14 cellular contexts compared by ENCODE assay signal in genomic region chr1:115184260-115184950, GRCh38.
DNase-seq lines count a peak whose midpoint lies in the region; ATAC-seq and TF ChIP-seq lines count a peak whose summit lies in the region.
"Had no signal": no experiment of that assay in that cellular context is flagged by ENCODE, and none has a peak within 500 bp of the region (broad histone marks: within the 10 kb centered on the region; RNA-seq: fewer than 3 reads in every experiment).

No MANE protein-coding gene starts in this region.

- peak overlapping the region; percentile 89 for H2BK20ac ChIP-seq in IMR-90 (ENCODE audit: low read depth, low read length)

- TF ChIP-seq CTCF in BJ (IDR thresholded peaks at IDR 0.05; ENCODE audit: insufficient read depth, low read depth, low read length): peak; percentile 37
- no peak for TF ChIP-seq CTCF in IMR-90 (conservative IDR thresholded peaks at IDR 0.05; ENCODE audit: low read depth, low read length)
- no peak for TF ChIP-seq CTCF in ascending aorta (IDR thresholded peaks at IDR 0.05)
- no peak for TF ChIP-seq CTCF in osteoblast (IDR thresholded peaks at IDR 0.05; ENCODE audit: extremely low read depth, low read depth, low read length)
- no peak for TF ChIP-seq CTCF in glutamatergic neuron (IDR thresholded peaks at IDR 0.05; ENCODE audit: partially characterized antibody, unreplicated experiment)

- H4K91ac ChIP-seq in IMR-90 (ENCODE audit: insufficient read depth, low read depth, low read length): peak overlapping the region; percentile 76

- H3K36me3 ChIP-seq in BJ (ENCODE audit: control insufficient read depth, insufficient read depth, low read length): no peaks in the 10 kb centered on the region
- no peaks in the 10 kb centered on the region for H3K36me3 ChIP-seq in IMR-90 (ENCODE audit: control insufficient read depth, insufficient read depth, low read length)
- no peaks in the 10 kb centered on the region for H3K36me3 ChIP-seq in ascending aorta
- H3K36me3 ChIP-seq in osteoblast (ENCODE audit: insufficient read depth, low read length): no peaks in the 10 kb centered on the region
- H3K36me3 ChIP-seq: thyroid gland had no signal

- no peak overlapping the region; the same call in 1 of the 2 replicates for H3K23ac ChIP-seq in IMR-90 (ENCODE audit: low read depth, low read length)

- peak overlapping the region; percentile 90 for H2BK15ac ChIP-seq in IMR-90 (ENCODE audit: low read depth, low read length)

- H3K27ac ChIP-seq in IMR-90 (ENCODE audit: insufficient read depth, low read length) (peak overlapping the region; percentile 10; the same call in 1 of the 2 replicates), ascending aorta (peak overlapping the region; percentile 89 to 95), osteoblast (ENCODE audit: low read depth, low read length) (peak overlapping the region; percentile 69)
- H3K27ac ChIP-seq: thyroid gland had no signal

- H3K14ac ChIP-seq in IMR-90 (replicated peaks; ENCODE audit: low read depth, low read length): peak overlapping the region; percentile 70

- CTCF ChIA-PET in BJ (lab: Yijun Ruan, JAX) (interaction anchor here (0.6 to 3.2 kb wide), 4 partner anchors 45 to 298 kb away, joined by 3 to 16 read pairs (median 4); no protein-coding TSS in a partner anchor), IMR-90 (lab: Yijun Ruan, JAX) (interaction anchor here (1.0 to 1.4 kb wide), 3 partner anchors 11 to 49 kb away, joined by 3 to 4 read pairs (median 3); no protein-coding TSS in a partner anchor)

- dilution Hi-C loops in IMR-90 (cut with HindIII; ENCODE audit: low sequenced_read_pairs, unreplicated experiment): no loop called here

- TF ChIP-seq RAD21 in IMR-90 (IDR thresholded peaks at IDR 0.05; ENCODE audit: low read length): no peak

- no peak overlapping the region; the same call in 1 of the 2 replicates for H3K56ac ChIP-seq in IMR-90 (ENCODE audit: extremely low read depth, insufficient read depth, low read length)

- peaks cover 22% of the 10 kb centered on the region for H3K9me1 ChIP-seq in IMR-90 (ENCODE audit: insufficient read depth, low read length)

- peak overlapping the region; percentile 47; the same call in 1 of the 2 replicates for H3K18ac ChIP-seq in IMR-90 (ENCODE audit: low read depth, low read length)

- H4K5ac ChIP-seq in IMR-90 (ENCODE audit: low read depth, low read length): peak overlapping the region; percentile 26; the same call in 1 of the 2 replicates

- intact Hi-C loops in IMR-90 (cut with micrococcal nuclease) (no loop called here), ascending aorta (cut with DNase I) (loop anchor here (1.0 to 10.0 kb wide), 5 partner anchors 20 to 243 kb away; no protein-coding TSS in a partner anchor)

- peak overlapping the region; percentile 52 for H3K9ac ChIP-seq in IMR-90 (ENCODE audit: low read depth, low read length)

- H4K8ac ChIP-seq in IMR-90 (ENCODE audit: low read depth in 2 of 2, low read length in 2 of 2): peak overlapping the region; percentile 81 to 85

- H2AFZ ChIP-seq in IMR-90 (replicated peaks; ENCODE audit: low read length, poor library complexity) (peak overlapping the region; percentile 75), osteoblast (ENCODE audit: low read length) (peak overlapping the region; percentile 63)

- H3K9me3 ChIP-seq in IMR-90 (ENCODE audit: control insufficient read depth, insufficient read depth, low read length) (no peaks in the 10 kb centered on the region), ascending aorta (no peaks in the 10 kb centered on the region), osteoblast (ENCODE audit: low read depth, low read length) (no peaks in the 10 kb centered on the region)
- H3K9me3 ChIP-seq: thyroid gland had no signal

- no peak overlapping the region for H2AK9ac ChIP-seq in IMR-90 (replicated peaks; ENCODE audit: low read depth, low read length, poor library complexity)

- peaks cover 18% of the 10 kb centered on the region for H3K4me1 ChIP-seq in IMR-90 (ENCODE audit: control insufficient read depth, insufficient read depth, low read length)
- peaks cover 16 to 34% of the 10 kb centered on the region in 2 donors for H3K4me1 ChIP-seq in ascending aorta
- H3K4me1 ChIP-seq in osteoblast (ENCODE audit: insufficient read depth, low read length): peaks cover 56% of the 10 kb centered on the region
- H3K4me1 ChIP-seq: thyroid gland had no signal

- H2AK5ac ChIP-seq in IMR-90 (ENCODE audit: low read depth, low read length): peak overlapping the region; percentile 32

- no peaks in the 10 kb centered on the region for H3K79me2 ChIP-seq in osteoblast (ENCODE audit: insufficient read depth, low read length)

- no peak for TF ChIP-seq POLR2A in IMR-90 (IDR thresholded peaks at IDR 0.05; ENCODE audit: low read depth, low read length)

- no peak overlapping the region for H3K4me3 Mint-ChIP-seq in glutamatergic neuron (ENCODE audit: unreplicated experiment)
- H3K4me3 Mint-ChIP-seq: activated naive CD4-positive, alpha-beta T cell treated with anti-CD3 and anti-CD28 coated beads, Interleukin-2, amount 10 ng/mL, durations not matched to agents 7 days and 5 days had no signal

- H3K9me3 Mint-ChIP-seq in glutamatergic neuron (ENCODE audit: unreplicated experiment): peaks cover 2% of the 10 kb centered on the region
- H3K9me3 Mint-ChIP-seq: activated naive CD4-positive, alpha-beta T cell treated with anti-CD3 and anti-CD28 coated beads, Interleukin-2, amount 10 ng/mL, durations not matched to agents 7 days and 5 days had no signal

- no peaks in the 10 kb centered on the region for H3K79me1 ChIP-seq in IMR-90 (ENCODE audit: low read depth in 1 of 2, low read length in 2 of 2)

- H3K4me3 ChIP-seq in BJ (ENCODE audit: low read depth, low read length) (no peak overlapping the region), IMR-90 (ENCODE audit: insufficient read depth, low read depth, low read length) (no peak overlapping the region), ascending aorta (peak overlapping the region; percentile 12 to 50), osteoblast (ENCODE audit: insufficient read depth, low read length) (peak overlapping the region; percentile 18)
- H3K4me3 ChIP-seq: thyroid gland had no signal

- H4K20me1 ChIP-seq in IMR-90 (ENCODE audit: insufficient read depth, low read length): no peaks in the 10 kb centered on the region
- H4K20me1 ChIP-seq in osteoblast (ENCODE audit: insufficient read depth, low read length): no peaks in the 10 kb centered on the region

- peaks cover 7% of the 10 kb centered on the region for H3K27me3 Mint-ChIP-seq in glutamatergic neuron (ENCODE audit: unreplicated experiment)

- in situ Hi-C loops in IMR-90 (cut with MboI; ENCODE audit: low sequenced_read_pairs): no loop called here

- H2BK5ac ChIP-seq in IMR-90 (ENCODE audit: low read depth, low read length, poor library complexity, severe bottlenecking): peak overlapping the region; percentile 21

- 67% methylated on average over 1 of the region's 5 CpGs; no CpG with 5 or more reads in 1 of the 2 experiments for WGBS in IMR-90 (ENCODE audit: extremely low coverage in 2 of 2, insufficient read length in 1 of 2), 2 experiments

- H3K27ac Mint-ChIP-seq in glutamatergic neuron (ENCODE audit: unreplicated experiment): no peak overlapping the region
- H3K27ac Mint-ChIP-seq: activated naive CD4-positive, alpha-beta T cell treated with anti-CD3 and anti-CD28 coated beads, Interleukin-2, amount 10 ng/mL, durations not matched to agents 7 days and 5 days had no signal

- no peaks in the 10 kb centered on the region for H3K27me3 ChIP-seq in BJ (ENCODE audit: control insufficient read depth, insufficient read depth, low read length)
- no peaks in the 10 kb centered on the region for H3K27me3 ChIP-seq in IMR-90 (ENCODE audit: control insufficient read depth, insufficient read depth, low read length)
- no peaks in the 10 kb centered on the region for H3K27me3 ChIP-seq in ascending aorta
- no peaks in the 10 kb centered on the region for H3K27me3 ChIP-seq in osteoblast (ENCODE audit: insufficient read depth, low read length)
- H3K27me3 ChIP-seq: thyroid gland had no signal

- no TSS peak for BruUV-seq in IMR-90 (replicated peaks; lab: Mats Ljungman, UMichigan)

- no peaks in the 10 kb centered on the region for H3K4me1 Mint-ChIP-seq in glutamatergic neuron (ENCODE audit: low read depth, unreplicated experiment)
- H3K4me1 Mint-ChIP-seq: activated naive CD4-positive, alpha-beta T cell treated with anti-CD3 and anti-CD28 coated beads, Interleukin-2, amount 10 ng/mL, durations not matched to agents 7 days and 5 days had no signal

- no peaks in the 10 kb centered on the region for H3K36me3 Mint-ChIP-seq in glutamatergic neuron (ENCODE audit: unreplicated experiment)
- H3K36me3 Mint-ChIP-seq: activated naive CD4-positive, alpha-beta T cell treated with anti-CD3 and anti-CD28 coated beads, Interleukin-2, amount 10 ng/mL, durations not matched to agents 7 days and 5 days had no signal

- H2BK120ac ChIP-seq in IMR-90 (ENCODE audit: low read depth, low read length): peak overlapping the region; percentile 89

- ATAC-seq in IMR-90 (ENCODE audit: low read depth) (no peak), GM19463 (IDR thresholded peaks at IDR 0.05; ENCODE audit: unreplicated experiment) (no peak), HG03521 (IDR thresholded peaks at IDR 0.05; ENCODE audit: unreplicated experiment) (no peak)

- POLR2A ChIA-PET in BJ (lab: Charles Lee): no interaction called here
- POLR2A ChIA-PET in IMR-90 (lab: Charles Lee; ENCODE audit: unreplicated experiment): interaction anchor here (0.6 kb wide), 1 partner anchor 67 kb away, joined by 6 read pairs; no protein-coding TSS in a partner anchor

- peak overlapping the region; percentile 66 for H3K4me2 ChIP-seq in IMR-90 (ENCODE audit: low read depth, low read length)
- peak overlapping the region; percentile 59 for H3K4me2 ChIP-seq in osteoblast (ENCODE audit: insufficient read depth, low read length)

- DNase-seq in BJ (ENCODE audit: low read depth) (no peak), IMR-90 (no peak), ascending aorta (ENCODE audit: low spot score in 2 of 2) (peak in 1 of 2 donors; percentile 75), osteoblast (ENCODE audit: insufficient read length, low spot score, missing footprints) (peak; percentile 14), glutamatergic neuron (no peak), NCI-H128 (lab: John Stamatoyannopoulos, UW; ENCODE audit: unreplicated experiment) (no peak)
- DNase-seq: activated naive CD4-positive, alpha-beta T cell treated with anti-CD3 and anti-CD28 coated beads, Interleukin-2, amount 10 ng/mL, durations not matched to agents 7 days and 5 days; effector CD8-positive, alpha-beta T cell; KG1; NCI-H524 treated with DMSO at 0.1 percent for 48 hours; T-helper 9 cell had no signal

- H3K4ac ChIP-seq in IMR-90 (ENCODE audit: low read depth, low read length): peak overlapping the region; percentile 82

TF ChIP-seq in IMR-90, 13 proteins besides CTCF, POLR2A, EP300 and RAD21 (continues in another document):
- no peak for TF ChIP-seq MXI1 (IDR thresholded peaks at IDR 0.05; ENCODE audit: borderline replicate concordance, low read depth, low read length)
- TF ChIP-seq MAZ (IDR thresholded peaks at IDR 0.05; ENCODE audit: borderline replicate concordance, low read depth, low read length): no peak

Comparison
In these comparisons a context has a peak if more than half of its experiments do, and no peak if none do; other contexts are left out.
1. H3K4me3 ChIP-seq: peak in ascending aorta (2 of 2) and osteoblast (single experiment); none in BJ (single experiment) and IMR-90 (single experiment).
2. H3K27ac ChIP-seq: peak in every context shown above with its lines; median percentile 92 in ascending aorta; 69 in osteoblast; 10 in IMR-90.